20 cellular contexts compared by ENCODE assay signal in the genomic region with DNA sequence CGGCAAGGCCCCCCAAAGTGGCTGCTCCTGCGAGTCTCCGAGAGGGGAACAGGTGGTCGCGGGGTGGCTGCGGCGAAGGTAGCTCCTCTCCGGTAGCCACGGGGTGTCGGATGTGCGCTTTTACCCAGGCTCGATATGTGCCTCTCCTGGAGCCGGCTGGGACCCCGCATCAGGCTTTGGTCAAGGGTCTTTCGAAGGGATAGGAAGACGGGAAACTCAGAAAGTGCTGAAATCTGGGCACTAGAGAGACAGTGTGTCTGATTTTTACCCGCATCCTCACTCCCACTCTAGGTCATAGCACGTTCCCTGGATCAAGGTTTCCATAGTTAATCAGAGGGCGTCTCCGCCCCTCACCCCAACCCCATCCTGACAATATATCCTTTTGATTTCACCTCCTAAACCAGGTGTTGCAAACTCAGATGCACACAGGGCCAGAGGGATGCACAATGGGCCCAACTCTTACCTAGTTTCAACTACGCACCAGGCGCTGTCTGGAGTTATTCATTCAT.
DNase-seq lines count a peak whose midpoint lies in the region; ATAC-seq and TF ChIP-seq lines count a peak whose summit lies in the region.
"Had no signal": no experiment of that assay in that cellular context is flagged by ENCODE, and none has a peak within 500 bp of the region (broad histone marks: within the 10 kb centered on the region; RNA-seq: fewer than 3 reads in every experiment).

No MANE protein-coding gene starts in this region.

- H3K9me3 ChIP-seq in HCT116 (ENCODE audit: control insufficient read depth in 1 of 2, insufficient read depth in 1 of 2, low read depth in 1 of 2, low read length in 2 of 2) (no peaks in the 10 kb centered on the region), iPS-18a (ENCODE audit: control insufficient read depth, low read depth, low read length) (no peaks in the 10 kb centered on the region)

- no peak overlapping the region for H2AFZ ChIP-seq in HCT116 (ENCODE audit: low read depth, low read length, poor library complexity, severe bottlenecking)
- H2AFZ ChIP-seq: PC-9 had no signal

- CTCF ChIA-PET in HCT116 (lab: Charles Lee): no interaction called here
- CTCF ChIA-PET in activated naive CD4-positive, alpha-beta T cell treated with anti-CD3 and anti-CD28 coated beads for 36 hours (lab: Charles Lee): no interaction called here

- H3K4me3 ChIP-seq in HCT116 (replicated peaks in 1 of 2; ENCODE audit: low read depth in 1 of 2, low read length in 2 of 2) (no peak overlapping the region), dorsolateral prefrontal cortex (peak overlapping the region in 58 of 59 donors; percentile 18 to 69 (median 55)), iPS-18a (ENCODE audit: low read length) (peak overlapping the region; percentile 52)
- H3K4me3 ChIP-seq: PC-9 had no signal

- H3K27ac Mint-ChIP-seq in activated naive CD4-positive, alpha-beta T cell treated with anti-CD3 and anti-CD28 coated beads for 36 hours: no peak overlapping the region

- H3K9me2 ChIP-seq in HCT116 (ENCODE audit: insufficient read depth): no peaks in the 10 kb centered on the region

- H3K4me1 ChIP-seq in HCT116 (ENCODE audit: control insufficient read depth in 1 of 2, insufficient read depth in 2 of 2, low read length in 2 of 2): no peaks in the 10 kb centered on the region
- peaks cover 18% of the 10 kb centered on the region for H3K4me1 ChIP-seq in iPS-18a (ENCODE audit: control insufficient read depth, low read depth, low read length)

- H3K4me1 Mint-ChIP-seq in activated naive CD4-positive, alpha-beta T cell treated with anti-CD3 and anti-CD28 coated beads for 36 hours (ENCODE audit: low read depth): no peaks in the 10 kb centered on the region

- peak; percentile 22; the same call in 1 of the 2 replicates for ATAC-seq in HCT116
- ATAC-seq in GM21390 (IDR thresholded peaks at IDR 0.05; ENCODE audit: unreplicated experiment): no peak

- BruUV-seq in HCT116 (replicated peaks; lab: Mats Ljungman, UMichigan): no TSS peak

- H3K79me2 ChIP-seq in HCT116 (ENCODE audit: insufficient read depth, low read length): no peaks in the 10 kb centered on the region

- no peak for TF ChIP-seq RAD21 in HCT116 (IDR thresholded peaks at IDR 0.05; ENCODE audit: low read depth)

- TF ChIP-seq CTCF in HCT116 (IDR thresholded peaks at IDR 0.05 in 2 of 3, conservative IDR thresholded peaks at IDR 0.05 in 1 of 3; ENCODE audit: borderline replicate concordance in 1 of 3, insufficient read depth in 1 of 3, low read depth in 2 of 3, low read length in 2 of 3) (no peak), dorsolateral prefrontal cortex (IDR thresholded peaks at IDR 0.05 in 54 of 56, conservative IDR thresholded peaks at IDR 0.05 in 2 of 56; ENCODE audit: low read depth in 1 of 56, partially characterized antibody in 56 of 56) (no peak)

- no peak overlapping the region for H3K4me2 ChIP-seq in HCT116 (ENCODE audit: low read length)
- H3K4me2 ChIP-seq: PC-9 had no signal

- H3K27me3 ChIP-seq in HCT116 (ENCODE audit: insufficient read depth, low read length) (peaks cover 8% of the 10 kb centered on the region; the same call in 1 of the 2 replicates), dorsolateral prefrontal cortex (peaks cover 0 to 13% (median 0%) of the 10 kb centered on the region in 45 donors), iPS-18a (ENCODE audit: control insufficient read depth, insufficient read depth, low read length) (peaks cover 71% of the 10 kb centered on the region)

- H3K27me3 Mint-ChIP-seq in activated naive CD4-positive, alpha-beta T cell treated with anti-CD3 and anti-CD28 coated beads for 36 hours (ENCODE audit: low read depth): peaks cover 32% of the 10 kb centered on the region

- H3K4me3 Mint-ChIP-seq in activated naive CD4-positive, alpha-beta T cell treated with anti-CD3 and anti-CD28 coated beads for 36 hours: no peak overlapping the region

- RAD21 ChIA-PET in HCT116 (lab: Charles Lee; ENCODE audit: low non-redundant PET in 1 of 2, low total read pairs in 2 of 2, uncharacterized antibody in 2 of 2, unreplicated experiment in 2 of 2): no interaction called here

- H4K20me1 ChIP-seq in HCT116 (ENCODE audit: insufficient read depth): no peaks in the 10 kb centered on the region

- H3K36me3 Mint-ChIP-seq in activated naive CD4-positive, alpha-beta T cell treated with anti-CD3 and anti-CD28 coated beads for 36 hours (ENCODE audit: low read depth): no peaks in the 10 kb centered on the region

- H3K36me3 ChIP-seq in HCT116 (ENCODE audit: control insufficient read depth in 1 of 2, insufficient read depth in 2 of 2, low read length in 2 of 2): no peaks in the 10 kb centered on the region
- no peaks in the 10 kb centered on the region for H3K36me3 ChIP-seq in iPS-18a (ENCODE audit: control insufficient read depth, low read depth, low read length)

- TF ChIP-seq POLR2A in HCT116 (IDR thresholded peaks at IDR 0.05; ENCODE audit: borderline replicate concordance, extremely low read depth, insufficient read depth, insufficient read length): no peak

- no peak overlapping the region for H3K27ac ChIP-seq in HCT116 (ENCODE audit: low read depth, low read length)
- peak overlapping the region in 22 of 59 donors; percentile 8 to 81 (median 55) for H3K27ac ChIP-seq in dorsolateral prefrontal cortex
- no peak overlapping the region for H3K27ac ChIP-seq in iPS-18a (ENCODE audit: low read length)
- H3K27ac ChIP-seq: C4-2B, PC-9, RWPE1 had no signal

- intact Hi-C loops in HCT116 (cut with micrococcal nuclease) (no loop called here), dorsolateral prefrontal cortex (cut with DNase I) (no loop called here)
- intact Hi-C loops in activated naive CD4-positive, alpha-beta T cell treated with anti-CD3 and anti-CD28 coated beads for 36 hours (cut with micrococcal nuclease): no loop called here

- POLR2A ChIA-PET in HCT116 (lab: Charles Lee): no interaction called here

- no peak for DNase-seq in HCT116 (ENCODE audit: low read depth, low spot score)
- DNase-seq in dorsolateral prefrontal cortex: no peak
- peak; percentile 9 for DNase-seq in occipital lobe (lab: John Stamatoyannopoulos, UW)
- DNase-seq in cerebellum (ENCODE audit: low spot score): no peak
- no peak for DNase-seq in activated naive CD4-positive, alpha-beta T cell treated with anti-CD3 and anti-CD28 coated beads for 36 hours
- DNase-seq: ACHN, AML-193, DMS79 treated with DMSO at 0.1 percent for 48 hours, KG1, MV-4-11, NCI-H1417, NCI-H187, NCI-H2227 treated with DMSO at 0.1 percent for 48 hours, NCI-H524, PC-9, SIG-M5 had no signal

- no peak overlapping the region for H3K9ac ChIP-seq in HCT116 (ENCODE audit: low read length)
- H3K9ac ChIP-seq in iPS-18a (ENCODE audit: low read length): no peak overlapping the region

- H3K9me3 Mint-ChIP-seq in activated naive CD4-positive, alpha-beta T cell treated with anti-CD3 and anti-CD28 coated beads for 36 hours: no peaks in the 10 kb centered on the region

TF ChIP-seq in HCT116, 20 proteins besides CTCF, POLR2A, EP300 and RAD21:
- no peak for TF ChIP-seq JUND (IDR thresholded peaks at IDR 0.05)
- TF ChIP-seq ELF1 (IDR thresholded peaks at IDR 0.05; ENCODE audit: borderline replicate concordance, low read depth): no peak
- TF ChIP-seq, protein P1, sequence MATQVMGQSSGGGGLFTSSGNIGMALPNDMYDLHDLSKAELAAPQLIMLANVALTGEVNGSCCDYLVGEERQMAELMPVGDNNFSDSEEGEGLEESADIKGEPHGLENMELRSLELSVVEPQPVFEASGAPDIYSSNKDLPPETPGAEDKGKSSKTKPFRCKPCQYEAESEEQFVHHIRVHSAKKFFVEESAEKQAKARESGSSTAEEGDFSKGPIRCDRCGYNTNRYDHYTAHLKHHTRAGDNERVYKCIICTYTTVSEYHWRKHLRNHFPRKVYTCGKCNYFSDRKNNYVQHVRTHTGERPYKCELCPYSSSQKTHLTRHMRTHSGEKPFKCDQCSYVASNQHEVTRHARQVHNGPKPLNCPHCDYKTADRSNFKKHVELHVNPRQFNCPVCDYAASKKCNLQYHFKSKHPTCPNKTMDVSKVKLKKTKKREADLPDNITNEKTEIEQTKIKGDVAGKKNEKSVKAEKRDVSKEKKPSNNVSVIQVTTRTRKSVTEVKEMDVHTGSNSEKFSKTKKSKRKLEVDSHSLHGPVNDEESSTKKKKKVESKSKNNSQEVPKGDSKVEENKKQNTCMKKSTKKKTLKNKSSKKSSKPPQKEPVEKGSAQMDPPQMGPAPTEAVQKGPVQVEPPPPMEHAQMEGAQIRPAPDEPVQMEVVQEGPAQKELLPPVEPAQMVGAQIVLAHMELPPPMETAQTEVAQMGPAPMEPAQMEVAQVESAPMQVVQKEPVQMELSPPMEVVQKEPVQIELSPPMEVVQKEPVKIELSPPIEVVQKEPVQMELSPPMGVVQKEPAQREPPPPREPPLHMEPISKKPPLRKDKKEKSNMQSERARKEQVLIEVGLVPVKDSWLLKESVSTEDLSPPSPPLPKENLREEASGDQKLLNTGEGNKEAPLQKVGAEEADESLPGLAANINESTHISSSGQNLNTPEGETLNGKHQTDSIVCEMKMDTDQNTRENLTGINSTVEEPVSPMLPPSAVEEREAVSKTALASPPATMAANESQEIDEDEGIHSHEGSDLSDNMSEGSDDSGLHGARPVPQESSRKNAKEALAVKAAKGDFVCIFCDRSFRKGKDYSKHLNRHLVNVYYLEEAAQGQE (IDR thresholded peaks at IDR 0.05; ENCODE audit: low read depth): no peak
- no peak for TF ChIP-seq ZFX (IDR thresholded peaks at IDR 0.05)
- no peak for TF ChIP-seq YY1 (IDR thresholded peaks at IDR 0.05; ENCODE audit: extremely low read depth, insufficient replicate concordance, low read depth, low read length)
- no peak for TF ChIP-seq EZH2 (IDR thresholded peaks at IDR 0.05)
- no peak for TF ChIP-seq CEBPB (IDR thresholded peaks at IDR 0.05; ENCODE audit: low read depth)
- no peak for TF ChIP-seq ZNF274 (IDR thresholded peaks at IDR 0.05; ENCODE audit: low read depth, low read length)

Comparison
In these comparisons a context has a peak if more than half of its experiments do, and no peak if none do; other contexts are left out.
1. H3K4me3 ChIP-seq: peak in dorsolateral prefrontal cortex (58 of 59) and iPS-18a (single experiment); none in HCT116 (0 of 2).